In genomic region chr1:9037476-9038337, GRCh38 we compare ENCODE assay signal across 1 cellular context.
TF ChIP-seq lines count a peak whose summit lies in the region.

No MANE protein-coding gene starts in this region.

TF ChIP-seq in GM12878, 131 proteins besides CTCF, POLR2A, EP300 and RAD21 (continued from another document):
- TF ChIP-seq, protein P1, sequence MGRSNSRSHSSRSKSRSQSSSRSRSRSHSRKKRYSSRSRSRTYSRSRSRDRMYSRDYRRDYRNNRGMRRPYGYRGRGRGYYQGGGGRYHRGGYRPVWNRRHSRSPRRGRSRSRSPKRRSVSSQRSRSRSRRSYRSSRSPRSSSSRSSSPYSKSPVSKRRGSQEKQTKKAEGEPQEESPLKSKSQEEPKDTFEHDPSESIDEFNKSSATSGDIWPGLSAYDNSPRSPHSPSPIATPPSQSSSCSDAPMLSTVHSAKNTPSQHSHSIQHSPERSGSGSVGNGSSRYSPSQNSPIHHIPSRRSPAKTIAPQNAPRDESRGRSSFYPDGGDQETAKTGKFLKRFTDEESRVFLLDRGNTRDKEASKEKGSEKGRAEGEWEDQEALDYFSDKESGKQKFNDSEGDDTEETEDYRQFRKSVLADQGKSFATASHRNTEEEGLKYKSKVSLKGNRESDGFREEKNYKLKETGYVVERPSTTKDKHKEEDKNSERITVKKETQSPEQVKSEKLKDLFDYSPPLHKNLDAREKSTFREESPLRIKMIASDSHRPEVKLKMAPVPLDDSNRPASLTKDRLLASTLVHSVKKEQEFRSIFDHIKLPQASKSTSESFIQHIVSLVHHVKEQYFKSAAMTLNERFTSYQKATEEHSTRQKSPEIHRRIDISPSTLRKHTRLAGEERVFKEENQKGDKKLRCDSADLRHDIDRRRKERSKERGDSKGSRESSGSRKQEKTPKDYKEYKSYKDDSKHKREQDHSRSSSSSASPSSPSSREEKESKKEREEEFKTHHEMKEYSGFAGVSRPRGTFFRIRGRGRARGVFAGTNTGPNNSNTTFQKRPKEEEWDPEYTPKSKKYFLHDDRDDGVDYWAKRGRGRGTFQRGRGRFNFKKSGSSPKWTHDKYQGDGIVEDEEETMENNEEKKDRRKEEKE (IDR thresholded peaks at IDR 0.05) = no peak
- no peak for TF ChIP-seq BMI1 (IDR thresholded peaks at IDR 0.05; ENCODE audit: borderline replicate concordance)
- TF ChIP-seq SMARCA5 (IDR thresholded peaks at IDR 0.05) = peak; percentile 59
- no peak for TF ChIP-seq PAX8 (IDR thresholded peaks at IDR 0.05)
- TF ChIP-seq, protein P2, sequence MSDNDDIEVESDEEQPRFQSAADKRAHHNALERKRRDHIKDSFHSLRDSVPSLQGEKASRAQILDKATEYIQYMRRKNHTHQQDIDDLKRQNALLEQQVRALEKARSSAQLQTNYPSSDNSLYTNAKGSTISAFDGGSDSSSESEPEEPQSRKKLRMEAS (IDR thresholded peaks at IDR 0.05; ENCODE audit: low read depth, low read length) = 0 out of 2 replicates have a peak, but pooled peaks have one; percentile 19
- no peak for TF ChIP-seq ESRRA (IDR thresholded peaks at IDR 0.05; ENCODE audit: low read length)
- TF ChIP-seq IRF4 (IDR thresholded peaks at IDR 0.05; ENCODE audit: low read depth, low read length) = peak; percentile 81
- peak; percentile 11; the same call in 1 of the 2 replicates for TF ChIP-seq BCL11A (IDR thresholded peaks at IDR 0.05; ENCODE audit: low read depth, low read length)
- TF ChIP-seq, protein P3, sequence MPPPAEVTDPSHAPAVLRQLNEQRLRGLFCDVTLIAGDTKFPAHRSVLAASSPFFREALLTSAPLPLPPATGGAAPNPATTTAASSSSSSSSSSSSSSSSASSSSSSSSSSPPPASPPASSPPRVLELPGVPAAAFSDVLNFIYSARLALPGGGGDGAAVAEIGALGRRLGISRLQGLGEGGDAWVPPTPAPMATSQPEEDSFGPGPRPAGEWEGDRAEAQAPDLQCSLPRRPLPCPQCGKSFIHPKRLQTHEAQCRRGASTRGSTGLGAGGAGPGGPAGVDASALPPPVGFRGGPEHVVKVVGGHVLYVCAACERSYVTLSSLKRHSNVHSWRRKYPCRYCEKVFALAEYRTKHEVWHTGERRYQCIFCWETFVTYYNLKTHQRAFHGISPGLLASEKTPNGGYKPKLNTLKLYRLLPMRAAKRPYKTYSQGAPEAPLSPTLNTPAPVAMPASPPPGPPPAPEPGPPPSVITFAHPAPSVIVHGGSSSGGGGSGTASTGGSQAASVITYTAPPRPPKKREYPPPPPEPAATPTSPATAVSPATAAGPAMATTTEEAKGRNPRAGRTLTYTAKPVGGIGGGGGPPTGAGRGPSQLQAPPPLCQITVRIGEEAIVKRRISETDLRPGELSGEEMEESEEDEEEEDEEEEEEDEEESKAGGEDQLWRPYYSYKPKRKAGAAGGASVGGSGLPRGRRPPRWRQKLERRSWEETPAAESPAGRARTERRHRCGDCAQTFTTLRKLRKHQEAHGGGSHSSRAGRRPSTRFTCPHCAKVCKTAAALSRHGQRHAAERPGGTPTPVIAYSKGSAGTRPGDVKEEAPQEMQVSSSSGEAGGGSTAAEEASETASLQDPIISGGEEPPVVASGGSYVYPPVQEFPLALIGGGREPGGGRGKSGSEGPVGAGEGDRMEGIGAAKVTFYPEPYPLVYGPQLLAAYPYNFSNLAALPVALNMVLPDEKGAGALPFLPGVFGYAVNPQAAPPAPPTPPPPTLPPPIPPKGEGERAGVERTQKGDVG (CRISPR knock-in tag; IDR thresholded peaks at IDR 0.05) = no peak
- peak; percentile 93 for TF ChIP-seq TCF12 (IDR thresholded peaks at IDR 0.05; ENCODE audit: low read depth, low read length)
- no peak for TF ChIP-seq NFYA (IDR thresholded peaks at IDR 0.05; ENCODE audit: borderline replicate concordance, low read depth, low read length)
- TF ChIP-seq SUPT20H (IDR thresholded peaks at IDR 0.05; ENCODE audit: borderline replicate concordance, control insufficient read depth, low read depth, low read length) = no peak
- peak; percentile 82 for TF ChIP-seq RELB (IDR thresholded peaks at IDR 0.05; ENCODE audit: low read depth)
- no peak for TF ChIP-seq NFXL1 (IDR thresholded peaks at IDR 0.05; ENCODE audit: borderline replicate concordance)
- no peak for TF ChIP-seq FOXK2 (IDR thresholded peaks at IDR 0.05)
- TF ChIP-seq DPF2 (IDR thresholded peaks at IDR 0.05) = peak; percentile 88
- no peak; the same call in 1 of the 2 replicates for TF ChIP-seq GATAD2B (conservative IDR thresholded peaks at IDR 0.05; ENCODE audit: low read depth)
- TF ChIP-seq SPI1 (IDR thresholded peaks at IDR 0.05; ENCODE audit: borderline replicate concordance, insufficient read depth, low read depth, low read length) = peak; percentile 98
- peak; percentile 86; the same call in 1 of the 2 replicates for TF ChIP-seq TCF3 (IDR thresholded peaks at IDR 0.05; ENCODE audit: borderline replicate concordance, insufficient read depth, low read depth, low read length)
- no peak for TF ChIP-seq CBFB (IDR thresholded peaks at IDR 0.05; ENCODE audit: low read depth)
- peak; percentile 59 for TF ChIP-seq PKNOX1 (IDR thresholded peaks at IDR 0.05)
- no peak for TF ChIP-seq NR2F1 (conservative IDR thresholded peaks at IDR 0.05)
- TF ChIP-seq EED (IDR thresholded peaks at IDR 0.05; ENCODE audit: low read depth) = peak; percentile 97
- no peak for TF ChIP-seq POU2F2 (IDR thresholded peaks at IDR 0.05; ENCODE audit: borderline replicate concordance, low read depth, low read length)
- no peak for TF ChIP-seq GABPA (IDR thresholded peaks at IDR 0.05; ENCODE audit: low read depth)
- TF ChIP-seq ATF7 (IDR thresholded peaks at IDR 0.05; ENCODE audit: low read depth) = no peak
- no peak for TF ChIP-seq JUND (IDR thresholded peaks at IDR 0.05; ENCODE audit: low read depth, low read length)
- TF ChIP-seq MXI1 (IDR thresholded peaks at IDR 0.05; ENCODE audit: low read depth, low read length) = no peak
- peak; percentile 55; the same call in 1 of the 2 replicates for TF ChIP-seq MTA2 (IDR thresholded peaks at IDR 0.05; ENCODE audit: low read depth)
- no peak; the same call in 1 of the 2 replicates for TF ChIP-seq POLR2AphosphoS5 (IDR thresholded peaks at IDR 0.05; ENCODE audit: low read length)
- TF ChIP-seq SRF (IDR thresholded peaks at IDR 0.05; ENCODE audit: low read depth in 2 of 2, low read length in 2 of 2) = no peak
- no peak; the same call in 1 of the 2 replicates for TF ChIP-seq ATF2 (IDR thresholded peaks at IDR 0.05; ENCODE audit: low read length)
- TF ChIP-seq IKZF1 (conservative IDR thresholded peaks at IDR 0.05) = peak; percentile 92
- no peak for TF ChIP-seq RELA (IDR thresholded peaks at IDR 0.05; ENCODE audit: borderline replicate concordance, partially characterized antibody)
- no peak for TF ChIP-seq TARDBP (IDR thresholded peaks at IDR 0.05; ENCODE audit: borderline replicate concordance)
- peak; percentile 72; the same call in 1 of the 2 replicates for TF ChIP-seq PAX5 (IDR thresholded peaks at IDR 0.05; ENCODE audit: borderline replicate concordance, low read depth, low read length)
- no peak for TF ChIP-seq SMC3 (IDR thresholded peaks at IDR 0.05; ENCODE audit: borderline replicate concordance, low read length)
- no peak for TF ChIP-seq BACH1 (IDR thresholded peaks at IDR 0.05; ENCODE audit: borderline replicate concordance)
- TF ChIP-seq ZZZ3 (IDR thresholded peaks at IDR 0.05; ENCODE audit: control insufficient read depth, insufficient read length, low read depth) = no peak
- no peak for TF ChIP-seq SUZ12 (IDR thresholded peaks at IDR 0.05; ENCODE audit: unreplicated experiment)
- no peak for TF ChIP-seq CUX1 (IDR thresholded peaks at IDR 0.05; ENCODE audit: insufficient replicate concordance, low read depth, low read length)
- no peak for TF ChIP-seq NR2C2 (IDR thresholded peaks at IDR 0.05; ENCODE audit: borderline replicate concordance, control insufficient read depth, insufficient read length, low read depth)
- no peak for TF ChIP-seq YBX1 (IDR thresholded peaks at IDR 0.05)
- no peak for TF ChIP-seq RBBP5 (conservative IDR thresholded peaks at IDR 0.05)
- no peak for TF ChIP-seq E2F8 (IDR thresholded peaks at IDR 0.05; ENCODE audit: low read depth, partially characterized antibody)
- TF ChIP-seq YY1 (IDR thresholded peaks at IDR 0.05; ENCODE audit: low read depth, low read length) = no peak
